ENCODE assay signal across 2 cellular contexts in genomic region chr2:120357768-120358167, GRCh38.
TF ChIP-seq lines count a peak whose summit lies in the region.

No MANE protein-coding gene starts in this region.

TF ChIP-seq in GM23338, 12 proteins besides CTCF, POLR2A, EP300 and RAD21:
- TF ChIP-seq ZNF114 (CRISPR knock-in tag; IDR thresholded peaks at IDR 0.05) (no peak), POLR2AphosphoS5 (IDR thresholded peaks at IDR 0.05; ENCODE audit: low read depth) (no peak), JUNB (IDR thresholded peaks at IDR 0.05; ENCODE audit: unreplicated experiment) (no peak), CREB1 (CRISPR knock-in tag; IDR thresholded peaks at IDR 0.05; ENCODE audit: low read depth) (no peak), NANOG (IDR thresholded peaks at IDR 0.05; ENCODE audit: borderline replicate concordance) (no peak), EZH2 (IDR thresholded peaks at IDR 0.05; ENCODE audit: low read depth, unreplicated experiment) (no peak), ZNF331 (CRISPR knock-in tag; IDR thresholded peaks at IDR 0.05; ENCODE audit: low read depth) (no peak)
- TF ChIP-seq, protein P1, sequence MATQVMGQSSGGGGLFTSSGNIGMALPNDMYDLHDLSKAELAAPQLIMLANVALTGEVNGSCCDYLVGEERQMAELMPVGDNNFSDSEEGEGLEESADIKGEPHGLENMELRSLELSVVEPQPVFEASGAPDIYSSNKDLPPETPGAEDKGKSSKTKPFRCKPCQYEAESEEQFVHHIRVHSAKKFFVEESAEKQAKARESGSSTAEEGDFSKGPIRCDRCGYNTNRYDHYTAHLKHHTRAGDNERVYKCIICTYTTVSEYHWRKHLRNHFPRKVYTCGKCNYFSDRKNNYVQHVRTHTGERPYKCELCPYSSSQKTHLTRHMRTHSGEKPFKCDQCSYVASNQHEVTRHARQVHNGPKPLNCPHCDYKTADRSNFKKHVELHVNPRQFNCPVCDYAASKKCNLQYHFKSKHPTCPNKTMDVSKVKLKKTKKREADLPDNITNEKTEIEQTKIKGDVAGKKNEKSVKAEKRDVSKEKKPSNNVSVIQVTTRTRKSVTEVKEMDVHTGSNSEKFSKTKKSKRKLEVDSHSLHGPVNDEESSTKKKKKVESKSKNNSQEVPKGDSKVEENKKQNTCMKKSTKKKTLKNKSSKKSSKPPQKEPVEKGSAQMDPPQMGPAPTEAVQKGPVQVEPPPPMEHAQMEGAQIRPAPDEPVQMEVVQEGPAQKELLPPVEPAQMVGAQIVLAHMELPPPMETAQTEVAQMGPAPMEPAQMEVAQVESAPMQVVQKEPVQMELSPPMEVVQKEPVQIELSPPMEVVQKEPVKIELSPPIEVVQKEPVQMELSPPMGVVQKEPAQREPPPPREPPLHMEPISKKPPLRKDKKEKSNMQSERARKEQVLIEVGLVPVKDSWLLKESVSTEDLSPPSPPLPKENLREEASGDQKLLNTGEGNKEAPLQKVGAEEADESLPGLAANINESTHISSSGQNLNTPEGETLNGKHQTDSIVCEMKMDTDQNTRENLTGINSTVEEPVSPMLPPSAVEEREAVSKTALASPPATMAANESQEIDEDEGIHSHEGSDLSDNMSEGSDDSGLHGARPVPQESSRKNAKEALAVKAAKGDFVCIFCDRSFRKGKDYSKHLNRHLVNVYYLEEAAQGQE (IDR thresholded peaks at IDR 0.05; ENCODE audit: unreplicated experiment): no peak
TF ChIP-seq in GM23338: peak in this region for 0.

TF ChIP-seq in H1, 55 proteins besides CTCF, POLR2A, EP300 and RAD21:
- TF ChIP-seq GTF2F1 (IDR thresholded peaks at IDR 0.05; ENCODE audit: borderline replicate concordance, low read depth, low read length): no peak
- no peak for TF ChIP-seq CEBPB (IDR thresholded peaks at IDR 0.05; ENCODE audit: low read depth, low read length)
